Comparison of ENCODE assay signal across 13 cellular contexts in genomic region chrX:151398346-151398745, GRCh38. TPM values are rescaled to one million over a fixed set of nuclear protein-coding genes. Genes with fewer than 3 reads are reported as not detected.
A peak's percentile ranks its signal among the peaks of the same experiment; 100 is the strongest.
DNase-seq lines count a peak whose midpoint lies in the region; ATAC-seq and TF ChIP-seq lines count a peak whose summit lies in the region.
"Had no signal": no experiment of that assay in that cellular context is flagged by ENCODE, and none has a peak within 500 bp of the region (broad histone marks: within the 10 kb centered on the region; RNA-seq: fewer than 3 reads in every experiment).

No MANE protein-coding gene starts in this region.

- H2AFZ ChIP-seq in GM23248 = no peak overlapping the region

- no peak for TF ChIP-seq CTCF in AG04450 (IDR thresholded peaks at IDR 0.05; ENCODE audit: low read depth, low read length)
- no peak for TF ChIP-seq CTCF in activated B cell treated with CpG ODN at 0.5 μM for 24 hours (IDR thresholded peaks at IDR 0.05)
- TF ChIP-seq CTCF in uterus (IDR thresholded peaks at IDR 0.05) = no peak

- no peak for ATAC-seq in activated B cell treated with CpG ODN at 0.5 μM for 24 hours (ENCODE audit: low read depth)
- no peak for ATAC-seq in GM18858 (IDR thresholded peaks at IDR 0.05; ENCODE audit: unreplicated experiment)
- ATAC-seq: left lung had no signal

- no peaks in the 10 kb centered on the region for H4K20me1 ChIP-seq in GM23248 (ENCODE audit: insufficient read depth)

- H3K9me3 ChIP-seq in AG04450 (ENCODE audit: control insufficient read depth, insufficient read depth, low read length) (no peaks in the 10 kb centered on the region), GM23248 (ENCODE audit: low read depth) (no peaks in the 10 kb centered on the region), uterus (no peaks in the 10 kb centered on the region)
- H3K9me3 ChIP-seq: left lung, SJSA1, spleen had no signal

- peaks cover 6% of the 10 kb centered on the region; the same call in 1 of the 2 replicates for H3F3A ChIP-seq in GM23248 (ENCODE audit: insufficient read depth)

- no peaks in the 10 kb centered on the region for H3K36me3 ChIP-seq in GM23248 (ENCODE audit: low read depth)
- no peaks in the 10 kb centered on the region for H3K36me3 ChIP-seq in uterus
- H3K36me3 ChIP-seq: left lung had no signal

- H3K79me2 ChIP-seq in GM23248 (ENCODE audit: insufficient read depth) = peaks cover 63% of the 10 kb centered on the region

- H3K27me3 Mint-ChIP-seq in activated B cell treated with CpG ODN at 0.5 μM for 24 hours (no peaks in the 10 kb centered on the region), immature natural killer cell (ENCODE audit: low read depth in 3 of 3) (peaks cover 5 to 21% (median 19%) of the 10 kb centered on the region in 3 donors)

- no peak overlapping the region for H3K27ac Mint-ChIP-seq in activated B cell treated with CpG ODN at 0.5 μM for 24 hours
- peak overlapping the region; percentile 74 to 99 (median 90) for H3K27ac Mint-ChIP-seq in immature natural killer cell

- no peak for TF ChIP-seq POLR2A in uterus (IDR thresholded peaks at IDR 0.05)

- H3K4me3 Mint-ChIP-seq in activated B cell treated with CpG ODN at 0.5 μM for 24 hours (peak overlapping the region; percentile 87), immature natural killer cell (peak overlapping the region; percentile 82 to 96 (median 86))

- peak overlapping the region; percentile 77 for H3K4me3 ChIP-seq in AG04450 (ENCODE audit: low read depth, low read length)
- H3K4me3 ChIP-seq in GM23248 = peak overlapping the region; percentile 95; the same call in 1 of the 2 replicates
- no peak overlapping the region for H3K4me3 ChIP-seq in uterus

- no peak overlapping the region for H3K9ac ChIP-seq in GM23248

- H3K36me3 Mint-ChIP-seq in activated B cell treated with CpG ODN at 0.5 μM for 24 hours (ENCODE audit: low read depth) (peaks cover 9% of the 10 kb centered on the region), immature natural killer cell (peaks cover 0 to 2% (median 2%) of the 10 kb centered on the region in 3 donors)

- H3K4me1 ChIP-seq in GM23248 (ENCODE audit: insufficient read depth) (peaks cover 21% of the 10 kb centered on the region), uterus (no peaks in the 10 kb centered on the region)

- H3K9me3 Mint-ChIP-seq in activated B cell treated with CpG ODN at 0.5 μM for 24 hours (no peaks in the 10 kb centered on the region), immature natural killer cell (no peaks in the 10 kb centered on the region)

- in situ Hi-C loops in GM23248 (cut with MboI) = no loop called here

- no peak for DNase-seq in AG04450 (ENCODE audit: low read depth, low spot score)
- no peak for DNase-seq in GM23248
- no peak for DNase-seq in activated B cell treated with CpG ODN at 0.5 μM for 24 hours
- DNase-seq in immature natural killer cell = no peak
- no peak for DNase-seq in midbrain (lab: John Stamatoyannopoulos, UW)
- no peak for DNase-seq in germinal center (ENCODE audit: low spot score)
- no peak for DNase-seq in uterus
- DNase-seq: effector CD8-positive, alpha-beta T cell; left lung; NCI-H146; spleen had no signal

- H3K4me2 ChIP-seq in GM23248 (ENCODE audit: unreplicated experiment) = peak overlapping the region; percentile 90

- H3K27me3 ChIP-seq in AG04450 (ENCODE audit: control insufficient read depth, insufficient read depth, low read length) = no peaks in the 10 kb centered on the region
- no peaks in the 10 kb centered on the region for H3K27me3 ChIP-seq in GM23248 (replicated peaks; ENCODE audit: insufficient read depth)
- H3K27me3 ChIP-seq in uterus = no peaks in the 10 kb centered on the region
- H3K27me3 ChIP-seq: left lung, SJSA1, spleen had no signal

- intact Hi-C loops in activated B cell treated with CpG ODN at 0.5 μM for 24 hours (cut with micrococcal nuclease) (loop anchor here (5.0 kb wide), 3 partner anchors 1036 to 1766 kb away; partner anchors contain the start of genes EOLA2, MAMLD1 and TMEM185A), uterus (cut with DNase I; ENCODE audit: low total_unique reads) (no loop called here)

- H3K4me1 Mint-ChIP-seq in activated B cell treated with CpG ODN at 0.5 μM for 24 hours (peaks cover 41% of the 10 kb centered on the region), immature natural killer cell (peaks cover 60 to 73% of the 10 kb centered on the region in 2 donors)

- CTCF ChIA-PET in AG04450 (lab: Charles Lee) = interaction anchor here (0.6 kb wide), 1 partner anchor 1553 kb away, joined by 5 read pairs; no protein-coding TSS in a partner anchor
- CTCF ChIA-PET in activated B cell treated with CpG ODN at 0.5 μM for 24 hours (lab: Charles Lee) = no interaction called here

- no peaks in the 10 kb centered on the region for H3K9me2 ChIP-seq in GM23248 (ENCODE audit: insufficient read depth)

- 45 to 46% methylated on average over 3 of the region's 3 CpGs for WGBS in GM23248 (ENCODE audit: low coverage in 1 of 2, low lambda C conversion rate in 2 of 2, missing lambda C conversion rate in 2 of 2), 2 experiments

- POLR2A ChIA-PET in AG04450 (lab: Yijun Ruan, JAX) = interaction anchor here (0.6 kb wide), 1 partner anchor 174 kb away, joined by 6 read pairs; no protein-coding TSS in a partner anchor
- POLR2A ChIA-PET in activated B cell treated with CpG ODN at 0.5 μM for 24 hours (lab: Charles Lee) = no interaction called here

- H3K27ac ChIP-seq in AG04450 (ENCODE audit: low read depth, low read length) (no peak overlapping the region), GM23248 (no peak overlapping the region), uterus (no peak overlapping the region)

RNA-seq across cellular contexts. Expression of gene VMA21, which starts 1.3 kb away (rescaled TPM):
- 22.4 and 27.1 TPM in 2 replicates for polyA plus RNA-seq in AG04450 (2011; rRNA removed)
- polyA minus RNA-seq in AG04450 (2011; rRNA and poly(A)+ RNA removed) = 23.4 and 25.1 TPM in 2 replicates
- total RNA-seq in GM23248 (2014; rRNA removed; shearing (Covaris generic)) = 65.6 and 65.9 TPM in 2 replicates
- polyA plus RNA-seq in GM23248 (2016; fragmentation: Nextera tagmentation; extraction: Ambion mirVana) = 33.6 and 36.7 TPM in 2 replicates
- total RNA-seq in activated B cell treated with CpG ODN at 0.5 μM for 24 hours = 26.1 and 26.5 TPM in 2 replicates
- 10 to 100 TPM; 24.6 to 44.7 (median 31.3) TPM for polyA plus RNA-seq in immature natural killer cell
- total RNA-seq in uterus = 10 to 100 TPM; 12.9 to 79.2 (median 23.7) TPM

Comparison
In these comparisons a context has a peak if more than half of its experiments do, and no peak if none do; other contexts are left out.
1. H3K4me3 ChIP-seq: peak in AG04450 (single experiment) and GM23248 (single experiment); none in uterus (0 of 2).